ENCODE assay signal across 15 cellular contexts in genomic region chr5:7394889-7395431, GRCh38. TPM values are rescaled to one million over a fixed set of nuclear protein-coding genes. Genes with fewer than 3 reads are reported as not detected.
A peak's percentile ranks its signal among the peaks of the same experiment; 100 is the strongest.
DNase-seq lines count a peak whose midpoint lies in the region; ATAC-seq and TF ChIP-seq lines count a peak whose summit lies in the region.
"Had no signal": no experiment of that assay in that cellular context is flagged by ENCODE, and none has a peak within 500 bp of the region (broad histone marks: within the 10 kb centered on the region; RNA-seq: fewer than 3 reads in every experiment).

No MANE protein-coding gene starts in this region.

- DNase-seq in activated CD4-positive, alpha-beta T cell treated with anti-CD3 and anti-CD28 coated beads for 36 hours = peak; percentile 6
- DNase-seq in activated CD4-positive, alpha-beta T cell treated with anti-CD3 and anti-CD28 coated beads, Interleukin-2, amount 50 U/mL, for 1 hour = no peak
- DNase-seq in endothelial cell (ENCODE audit: low spot score) (peak; percentile 56), nephron progenitor cell (peak; percentile 61), tibial artery (no peak), AG20443 (ENCODE audit: low spot score) (no peak), natural killer cell (no peak)
- DNase-seq: activated CD4-positive, alpha-beta memory T cell treated with anti-CD3 and anti-CD28 coated beads for 36 hours; activated effector memory CD4-positive, alpha-beta T cell treated with anti-CD3 and anti-CD28 coated beads, Interleukin-2, amount 50 U/mL, for 16 hours; COR-L47; left lung; stimulated activated CD4-positive, alpha-beta T cell treated with anti-CD3 and anti-CD28 coated beads, Interleukin-2, amount 100 ng/mL, for 48 hours had no signal

- CTCF ChIA-PET in activated CD4-positive, alpha-beta T cell treated with anti-CD3 and anti-CD28 coated beads for 36 hours (lab: Charles Lee) = interaction anchor here (0.6 to 0.7 kb wide), 2 partner anchors 380 to 395 kb away, joined by 3 to 4 read pairs; no protein-coding TSS in a partner anchor

- POLR2A ChIA-PET in activated CD4-positive, alpha-beta T cell treated with anti-CD3 and anti-CD28 coated beads for 36 hours (lab: Charles Lee) = no interaction called here

- H3K27ac Mint-ChIP-seq in activated CD4-positive, alpha-beta T cell treated with anti-CD3 and anti-CD28 coated beads for 36 hours = no peak overlapping the region
- H3K27ac Mint-ChIP-seq in endothelial cell (ENCODE audit: unreplicated experiment) (no peak overlapping the region), nephron progenitor cell (no peak overlapping the region), natural killer cell (no peak overlapping the region)
- H3K27ac Mint-ChIP-seq: activated CD4-positive, alpha-beta memory T cell treated with anti-CD3 and anti-CD28 coated beads for 36 hours had no signal

- no peak overlapping the region for H3K4me3 Mint-ChIP-seq in activated CD4-positive, alpha-beta T cell treated with anti-CD3 and anti-CD28 coated beads for 36 hours
- H3K4me3 Mint-ChIP-seq in endothelial cell (ENCODE audit: unreplicated experiment) = peak overlapping the region; percentile 65
- peak overlapping the region; percentile 79 for H3K4me3 Mint-ChIP-seq in nephron progenitor cell
- H3K4me3 Mint-ChIP-seq in natural killer cell = no peak overlapping the region
- H3K4me3 Mint-ChIP-seq: activated CD4-positive, alpha-beta memory T cell treated with anti-CD3 and anti-CD28 coated beads for 36 hours; central memory CD8-positive, alpha-beta T cell had no signal

- intact Hi-C loops in activated CD4-positive, alpha-beta T cell treated with anti-CD3 and anti-CD28 coated beads for 36 hours (cut with DNase I, micrococcal nuclease) = no loop called here
- intact Hi-C loops in tibial artery (cut with DNase I; ENCODE audit: low total_unique reads) (loop anchor here (5.0 to 10.0 kb wide), 2 partner anchors 357 to 630 kb away; no protein-coding TSS in a partner anchor), natural killer cell (cut with micrococcal nuclease) (no loop called here)

- peaks cover 0 to 17% (median 9%) of the 10 kb centered on the region in 4 donors for H3K4me1 ChIP-seq in tibial artery

- no peaks in the 10 kb centered on the region for H3K9me3 Mint-ChIP-seq in activated CD4-positive, alpha-beta T cell treated with anti-CD3 and anti-CD28 coated beads for 36 hours (ENCODE audit: low read depth)
- H3K9me3 Mint-ChIP-seq in endothelial cell (ENCODE audit: unreplicated experiment) = no peaks in the 10 kb centered on the region
- no peaks in the 10 kb centered on the region for H3K9me3 Mint-ChIP-seq in nephron progenitor cell
- H3K9me3 Mint-ChIP-seq in natural killer cell = no peaks in the 10 kb centered on the region
- H3K9me3 Mint-ChIP-seq: activated CD4-positive, alpha-beta memory T cell treated with anti-CD3 and anti-CD28 coated beads for 36 hours; central memory CD8-positive, alpha-beta T cell had no signal

- no peak for ATAC-seq in activated CD4-positive, alpha-beta T cell treated with anti-CD3 and anti-CD28 coated beads for 36 hours
- no peak for ATAC-seq in natural killer cell
- ATAC-seq in HG02852 (IDR thresholded peaks at IDR 0.05; ENCODE audit: unreplicated experiment) = no peak
- ATAC-seq: left lung had no signal

- H3K36me3 Mint-ChIP-seq in activated CD4-positive, alpha-beta T cell treated with anti-CD3 and anti-CD28 coated beads for 36 hours (ENCODE audit: low read depth) = no peaks in the 10 kb centered on the region
- H3K36me3 Mint-ChIP-seq in endothelial cell (ENCODE audit: low read depth, unreplicated experiment) (peaks cover 4% of the 10 kb centered on the region), nephron progenitor cell (ENCODE audit: low read depth) (no peaks in the 10 kb centered on the region), natural killer cell (no peaks in the 10 kb centered on the region)

- H3K4me1 Mint-ChIP-seq in activated CD4-positive, alpha-beta T cell treated with anti-CD3 and anti-CD28 coated beads for 36 hours = peaks cover 4% of the 10 kb centered on the region
- H3K4me1 Mint-ChIP-seq in endothelial cell (ENCODE audit: unreplicated experiment) (peaks cover 13% of the 10 kb centered on the region), nephron progenitor cell (peaks cover 69% of the 10 kb centered on the region), natural killer cell (no peaks in the 10 kb centered on the region)
- H3K4me1 Mint-ChIP-seq: central memory CD8-positive, alpha-beta T cell had no signal

- peak overlapping the region; percentile 56 to 70 for H3K27ac ChIP-seq in tibial artery
- H3K27ac ChIP-seq: left lung had no signal

- peaks cover 38% of the 10 kb centered on the region for H3K27me3 Mint-ChIP-seq in activated CD4-positive, alpha-beta T cell treated with anti-CD3 and anti-CD28 coated beads for 36 hours
- H3K27me3 Mint-ChIP-seq in endothelial cell (ENCODE audit: unreplicated experiment) (peaks cover 8% of the 10 kb centered on the region), nephron progenitor cell (ENCODE audit: low read depth, poor library complexity) (peaks cover 7% of the 10 kb centered on the region), natural killer cell (ENCODE audit: low read depth in 2 of 2) (peaks cover 30 to 38% of the 10 kb centered on the region in 2 donors)

- no peaks in the 10 kb centered on the region for H3K9me3 ChIP-seq in tibial artery
- H3K9me3 ChIP-seq: left lung had no signal

- H3K27me3 ChIP-seq in tibial artery = peaks cover 0 to 18% of the 10 kb centered on the region in 2 donors

- TF ChIP-seq CTCF in endothelial cell (IDR thresholded peaks at IDR 0.05; ENCODE audit: unreplicated experiment) = peak; percentile 21
- TF ChIP-seq CTCF in nephron progenitor cell (IDR thresholded peaks at IDR 0.05) = peak; percentile 33
- TF ChIP-seq CTCF in tibial artery (IDR thresholded peaks at IDR 0.05) = no peak
- TF ChIP-seq CTCF in natural killer cell (IDR thresholded peaks at IDR 0.05) = no peak

- H3K36me3 ChIP-seq in tibial artery = no peaks in the 10 kb centered on the region
- H3K36me3 ChIP-seq: left lung had no signal

- peak overlapping the region; percentile 51 to 56 for H3K4me3 ChIP-seq in tibial artery
- H3K4me3 ChIP-seq: left lung had no signal

RNA-seq across cellular contexts. Expression of gene ADCY2, which starts 1.0 kb away (rescaled TPM):
- not detected for total RNA-seq in activated CD4-positive, alpha-beta T cell treated with anti-CD3 and anti-CD28 coated beads for 36 hours
- total RNA-seq in endothelial cell (ENCODE audit: unreplicated experiment) (1.5 TPM), natural killer cell (not detected)
- total RNA-seq: activated CD4-positive, alpha-beta memory T cell treated with anti-CD3 and anti-CD28 coated beads for 36 hours; T-helper 1 cell treated with Interleukin-12 subunit alpha and Interleukin-12 subunit beta and Interleukin-4 antibody, amounts not matched to agents 30 ng/mL and 1 ng/mL, for 36 hours had no signal

Comparison
In these comparisons a context has a peak if more than half of its experiments do, and no peak if none do; other contexts are left out.
1. DNase-seq: peak in activated CD4-positive, alpha-beta T cell treated with anti-CD3 and anti-CD28 coated beads for 36 hours (single experiment), endothelial cell (single experiment) and nephron progenitor cell (single experiment); none in activated CD4-positive, alpha-beta T cell treated with anti-CD3 and anti-CD28 coated beads, Interleukin-2, amount 50 U/mL, for 1 hour (single experiment), tibial artery (0 of 2), AG20443 (single experiment) and natural killer cell (single experiment).
2. H3K4me3 Mint-ChIP-seq: peak in endothelial cell (single experiment) and nephron progenitor cell (single experiment); none in activated CD4-positive, alpha-beta T cell treated with anti-CD3 and anti-CD28 coated beads for 36 hours (single experiment) and natural killer cell (single experiment).
3. CTCF ChIP-seq: peak in endothelial cell (single experiment) and nephron progenitor cell (single experiment); none in tibial artery (0 of 2) and natural killer cell (single experiment).